ENCODE assay signal across 19 cellular contexts in the genomic region with DNA sequence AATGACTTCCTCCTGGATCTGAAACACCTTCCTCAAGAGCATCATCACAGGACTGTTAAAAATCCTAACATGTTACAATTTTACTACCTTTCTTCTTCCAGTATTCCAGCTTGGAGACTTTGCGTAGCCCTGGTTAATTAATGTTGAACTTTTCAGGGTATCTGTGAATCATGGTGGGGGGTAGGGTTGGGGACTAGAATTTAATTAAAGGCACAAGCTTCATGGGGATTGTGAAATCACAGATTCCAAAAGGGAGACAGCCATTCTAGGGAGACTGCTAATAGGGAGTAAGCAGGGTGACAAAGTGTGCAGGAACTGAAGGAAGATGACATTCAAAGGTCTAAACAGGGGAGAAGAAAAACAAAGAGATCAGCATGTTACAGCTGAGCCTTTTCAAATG.
DNase-seq lines count a peak whose midpoint lies in the region; ATAC-seq, FAIRE-seq and TF ChIP-seq lines count a peak whose summit lies in the region.
"Had no signal": no experiment of that assay in that cellular context is flagged by ENCODE, and none has a peak within 500 bp of the region (broad histone marks: within the 10 kb centered on the region; RNA-seq: fewer than 3 reads in every experiment).

No MANE protein-coding gene starts in this region.

- TF ChIP-seq RAD21 in A549 (conservative IDR thresholded peaks at IDR 0.05 in 1 of 2, IDR thresholded peaks at IDR 0.05 in 1 of 2): no peak

- intact Hi-C loops in Calu3 (cut with micrococcal nuclease; ENCODE audit: unreplicated experiment): no loop called here

- H4K20me1 ChIP-seq in Loucy (ENCODE audit: insufficient read depth, low read length, poor library complexity, severe bottlenecking): no peaks in the 10 kb centered on the region
- H4K20me1 ChIP-seq: BLaER1 treated with 17β-estradiol and CSF1 and Interleukin-3, amounts not matched to agents 10 nM and 100 nM had no signal

- H3K27ac Mint-ChIP-seq in nephron progenitor cell (peak overlapping the region; percentile 89), Calu3 (ENCODE audit: unreplicated experiment) (no peak overlapping the region)

- no peak overlapping the region for H3K4me3 Mint-ChIP-seq in nephron progenitor cell
- H3K4me3 Mint-ChIP-seq in Calu3 (ENCODE audit: low read depth, unreplicated experiment): no peak overlapping the region

- no peaks in the 10 kb centered on the region for H3K79me2 ChIP-seq in Loucy (ENCODE audit: insufficient read depth, low read length)

- peaks cover 24% of the 10 kb centered on the region for H3K4me1 Mint-ChIP-seq in nephron progenitor cell
- no peaks in the 10 kb centered on the region for H3K4me1 Mint-ChIP-seq in Calu3 (ENCODE audit: low read depth, unreplicated experiment)

- H3K27me3 Mint-ChIP-seq in nephron progenitor cell (ENCODE audit: low read depth, poor library complexity) (no peaks in the 10 kb centered on the region), Calu3 (ENCODE audit: unreplicated experiment) (no peaks in the 10 kb centered on the region)

- peaks cover 8% of the 10 kb centered on the region for H3K9me3 Mint-ChIP-seq in nephron progenitor cell
- H3K9me3 Mint-ChIP-seq in Calu3 (ENCODE audit: low read depth, unreplicated experiment): peaks cover 11% of the 10 kb centered on the region

- BruUV-seq in Calu3 (replicated peaks; lab: Mats Ljungman, UMichigan): no TSS peak

- TF ChIP-seq EP300 in A549 (IDR thresholded peaks at IDR 0.05): no peak

- no peaks in the 10 kb centered on the region for H3K36me3 ChIP-seq in Loucy (ENCODE audit: insufficient read depth, low read length)
- H3K36me3 ChIP-seq: BLaER1 treated with 17β-estradiol and CSF1 and Interleukin-3, amounts not matched to agents 10 nM and 100 nM; HAP-1 had no signal

- POLR2A ChIA-PET in A549 (lab: Yijun Ruan, JAX): no interaction called here

- H3K9me3 ChIP-seq in A549: no peaks in the 10 kb centered on the region
- H3K9me3 ChIP-seq in Loucy (ENCODE audit: insufficient read depth, low read depth, low read length): no peaks in the 10 kb centered on the region
- H3K9me3 ChIP-seq: HAP-1 had no signal

- ATAC-seq in A549 (no peak), GM18505 (IDR thresholded peaks at IDR 0.05; ENCODE audit: unreplicated experiment) (no peak)
- ATAC-seq: K562, PC-3 had no signal

- peaks cover 14% of the 10 kb centered on the region for H3K4me1 ChIP-seq in A549
- H3K4me1 ChIP-seq in Loucy (ENCODE audit: insufficient read depth, low read length, poor library complexity, severe bottlenecking): no peaks in the 10 kb centered on the region
- H3K4me1 ChIP-seq: BLaER1 treated with 17β-estradiol and CSF1 and Interleukin-3, amounts not matched to agents 10 nM and 100 nM; HAP-1 had no signal

- WGBS in A549 (ENCODE audit: missing lambda C conversion rate): 60% methylated on average over 1 of the region's 1 CpG

- H2AFZ ChIP-seq in Loucy (ENCODE audit: low read length): peak overlapping the region; percentile 46; the same call in 1 of the 2 replicates

- DNase-seq in A549 (ENCODE audit: low read depth in 1 of 2, low spot score in 1 of 2) (no peak), glomerular visceral epithelial cell (ENCODE audit: extremely low spot score) (peak; percentile 63), nephron progenitor cell (no peak), Calu3 (no peak), frontal cortex (ENCODE audit: low spot score in 2 of 2) (no peak), NCI-H1048 (lab: John Stamatoyannopoulos, UW) (no peak)
- DNase-seq: DMS153, NCI-H1092, NCI-H2107, NCI-H345, NCI-H69, PC-3 had no signal

- peaks cover 18% of the 10 kb centered on the region for H3K36me3 Mint-ChIP-seq in nephron progenitor cell (ENCODE audit: low read depth)
- no peaks in the 10 kb centered on the region for H3K36me3 Mint-ChIP-seq in Calu3 (ENCODE audit: insufficient read depth, unreplicated experiment)

- H3K27ac ChIP-seq in A549: peak overlapping the region in 1 of 2 experiments; percentile 29; a peak in 1 of 6 replicates
- H3K27ac ChIP-seq: 22Rv1; BLaER1 treated with 17β-estradiol and CSF1 and Interleukin-3, amounts not matched to agents 10 nM and 100 nM had no signal

- H3K9ac ChIP-seq in Loucy (ENCODE audit: low read depth, low read length, poor library complexity, severe bottlenecking): no peak overlapping the region
- H3K9ac ChIP-seq: BLaER1 treated with 17β-estradiol and CSF1 and Interleukin-3, amounts not matched to agents 10 nM and 100 nM had no signal

- H3F3A ChIP-seq in Loucy (ENCODE audit: low read depth): no peaks in the 10 kb centered on the region

- TF ChIP-seq POLR2A in A549 (IDR thresholded peaks at IDR 0.05; ENCODE audit: low read length) (no peak), GM18505 (IDR thresholded peaks at IDR 0.05; ENCODE audit: borderline replicate concordance, extremely low read depth, insufficient read depth, insufficient read length) (no peak)

- no peak for FAIRE-seq in A549 (lab: Jason Lieb, UNC)
- no peak for FAIRE-seq in frontal cortex (lab: Jason Lieb, UNC)
- FAIRE-seq: GM18507, K562 had no signal

- no peaks in the 10 kb centered on the region for H3K9me2 ChIP-seq in Loucy (replicated peaks; ENCODE audit: low read depth, low read length)

- H3K4me2 ChIP-seq in A549: peak overlapping the region; percentile 38
- peak overlapping the region; percentile 39 for H3K4me2 ChIP-seq in Loucy (ENCODE audit: low read depth, low read length, poor library complexity, severe bottlenecking)
- H3K4me2 ChIP-seq: BLaER1 treated with 17β-estradiol and CSF1 and Interleukin-3, amounts not matched to agents 10 nM and 100 nM had no signal

- H3K4me3 ChIP-seq in A549 (no peak overlapping the region), Loucy (ENCODE audit: low read length, poor library complexity, severe bottlenecking) (no peak overlapping the region)
- H3K4me3 ChIP-seq: BLaER1 treated with 17β-estradiol and CSF1 and Interleukin-3, amounts not matched to agents 10 nM and 100 nM; HAP-1; K562 had no signal

- CTCF ChIA-PET in A549 (lab: Yijun Ruan, JAX): interaction anchor here (0.6 kb wide), 1 partner anchor 324 kb away, joined by 3 read pairs; no protein-coding TSS in a partner anchor
- CTCF ChIA-PET in Calu3 (lab: Charles Lee): no interaction called here

- TF ChIP-seq CTCF in A549 (IDR thresholded peaks at IDR 0.05) (no peak), Loucy (conservative IDR thresholded peaks at IDR 0.05; ENCODE audit: low read length) (no peak), nephron progenitor cell (IDR thresholded peaks at IDR 0.05) (no peak), Calu3 (IDR thresholded peaks at IDR 0.05; ENCODE audit: unreplicated experiment) (no peak)

- no peaks in the 10 kb centered on the region for H3K27me3 ChIP-seq in Loucy (ENCODE audit: insufficient read depth, low read length, poor library complexity, severe bottlenecking)
- H3K27me3 ChIP-seq: BLaER1 treated with 17β-estradiol and CSF1 and Interleukin-3, amounts not matched to agents 10 nM and 100 nM had no signal

TF ChIP-seq in A549, 52 proteins besides CTCF, POLR2A, EP300 and RAD21:
- TF ChIP-seq, protein P1, sequence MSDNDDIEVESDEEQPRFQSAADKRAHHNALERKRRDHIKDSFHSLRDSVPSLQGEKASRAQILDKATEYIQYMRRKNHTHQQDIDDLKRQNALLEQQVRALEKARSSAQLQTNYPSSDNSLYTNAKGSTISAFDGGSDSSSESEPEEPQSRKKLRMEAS (IDR thresholded peaks at IDR 0.05): no peak
- TF ChIP-seq, protein P2, sequence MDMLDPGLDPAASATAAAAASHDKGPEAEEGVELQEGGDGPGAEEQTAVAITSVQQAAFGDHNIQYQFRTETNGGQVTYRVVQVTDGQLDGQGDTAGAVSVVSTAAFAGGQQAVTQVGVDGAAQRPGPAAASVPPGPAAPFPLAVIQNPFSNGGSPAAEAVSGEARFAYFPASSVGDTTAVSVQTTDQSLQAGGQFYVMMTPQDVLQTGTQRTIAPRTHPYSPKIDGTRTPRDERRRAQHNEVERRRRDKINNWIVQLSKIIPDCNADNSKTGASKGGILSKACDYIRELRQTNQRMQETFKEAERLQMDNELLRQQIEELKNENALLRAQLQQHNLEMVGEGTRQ (IDR thresholded peaks at IDR 0.05): no peak
- TF ChIP-seq CHD4 (IDR thresholded peaks at IDR 0.05; ENCODE audit: borderline replicate concordance): no peak
- no peak for TF ChIP-seq RARB (CRISPR knock-in tag; IDR thresholded peaks at IDR 0.05)
